Comparison of ENCODE assay signal across 13 cellular contexts in genomic region chr9:87612536-87612935, GRCh38.
"Had no signal": no experiment of that assay in that cellular context is flagged by ENCODE, and none has a peak within 500 bp of the region (broad histone marks: within the 10 kb centered on the region; RNA-seq: fewer than 3 reads in every experiment).

No MANE protein-coding gene starts in this region.

- H3K4me3 Mint-ChIP-seq: neural crest cell had no signal

- ATAC-seq: activated CD4-positive, CD25-positive, alpha-beta regulatory T cell treated with anti-CD3 and anti-CD28 coated beads, Interleukin-2, amount 50 U/mL, for 24 hours; activated naive CD4-positive, alpha-beta T cell treated with anti-CD3 and anti-CD28 coated beads, Interleukin-2, amount 50 U/mL, for 72 hours had no signal

- H3K4me3 ChIP-seq: tibial nerve had no signal

- H3K27me3 ChIP-seq: brain microvascular endothelial cell, tibial nerve had no signal

- H3K9ac ChIP-seq: parathyroid adenoma had no signal

- H3K36me3 ChIP-seq: brain microvascular endothelial cell, tibial nerve had no signal

- DNase-seq: activated T-cell treated with anti-CD3 and anti-CD28 coated beads, Interleukin-2, amount 50 U/mL, for 1 hour; amniotic stem cell; brain microvascular endothelial cell; cerebellar nuclear complex; foreskin melanocyte; head of caudate nucleus; small intestine had no signal

- H2AFZ ChIP-seq: parathyroid adenoma had no signal

- H3K27ac ChIP-seq: brain microvascular endothelial cell, parathyroid adenoma, tibial nerve had no signal

- H3K27ac Mint-ChIP-seq: activated naive CD4-positive, alpha-beta T cell treated with anti-CD3 and anti-CD28 coated beads, Interleukin-2, amount 50 U/mL, for 72 hours had no signal

- H3K4me1 ChIP-seq: parathyroid adenoma had no signal

- H3K79me2 ChIP-seq: parathyroid adenoma had no signal

- H3K9me3 ChIP-seq: tibial nerve had no signal

- FAIRE-seq: endothelial cell of umbilical vein, small intestine had no signal
